ENCODE assay signal across 8 cellular contexts in the genomic region with DNA sequence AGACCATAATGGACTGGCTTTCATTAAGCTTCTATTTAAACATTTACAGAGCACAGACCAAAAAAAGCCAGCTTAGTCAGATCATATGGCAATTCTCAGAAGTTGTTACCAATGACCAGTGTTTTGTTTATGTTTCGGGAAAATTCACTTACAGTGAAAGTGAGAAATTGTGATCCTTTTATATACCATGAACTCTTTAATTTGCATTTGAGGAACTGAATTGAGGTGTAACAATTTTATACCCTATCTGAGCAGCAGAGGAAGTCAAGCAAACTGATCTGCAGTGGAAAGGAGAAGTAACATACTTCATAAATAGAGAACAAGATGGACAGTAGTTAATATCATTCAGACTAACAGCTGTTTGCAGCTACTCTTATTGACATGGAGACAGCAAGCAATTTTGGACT.
DNase-seq lines count a peak whose midpoint lies in the region; ATAC-seq, FAIRE-seq and TF ChIP-seq lines count a peak whose summit lies in the region.

No MANE protein-coding gene starts in this region.

- peak overlapping the region; percentile 54 for H2AFZ ChIP-seq in GM12878 (ENCODE audit: control insufficient read depth, low read depth, low read length)

- no peak for TF ChIP-seq CTCF in GM13977 (IDR thresholded peaks at IDR 0.05; ENCODE audit: extremely low read depth, insufficient read depth, missing control alignments)
- peak in 2 of 3 experiments; percentile 15; a peak in 2 of 6 replicates for TF ChIP-seq CTCF in GM12878 (IDR thresholded peaks at IDR 0.05 in 2 of 3, conservative IDR thresholded peaks at IDR 0.05 in 1 of 3; ENCODE audit: control insufficient read depth in 2 of 3, extremely low read depth in 1 of 3, insufficient read depth in 1 of 3, low read depth in 3 of 3, low read length in 3 of 3)

- TF ChIP-seq RAD21 in GM12878 (IDR thresholded peaks at IDR 0.05; ENCODE audit: insufficient read depth, low read depth, low read length) = peak; percentile 49

- H3K36me3 ChIP-seq in GM12878 (ENCODE audit: control insufficient read depth in 2 of 2, insufficient read depth in 2 of 2, low read length in 1 of 2) = no peaks in the 10 kb centered on the region
- H3K36me3 ChIP-seq in MG63 = no peaks in the 10 kb centered on the region

- H3K27ac ChIP-seq in GM12878 (ENCODE audit: control insufficient read depth, insufficient read depth) = peak overlapping the region; percentile 74

- in situ Hi-C loops in GM13977 (cut with MboI; ENCODE audit: low pct_unique_long_range_greater_than_20kb, low sequenced_read_pairs, unreplicated experiment) = no loop called here
- in situ Hi-C loops in GM12878 (cut with MboI) = loop anchor here (5.0 kb wide), 1 partner anchor 71 kb away; no protein-coding TSS in a partner anchor

- no peak overlapping the region for H3K27ac Mint-ChIP-seq in stimulated activated effector memory CD8-positive, alpha-beta T cell treated with anti-CD3 and anti-CD28 coated beads, Interleukin-12 subunit alpha, Interleukin-12 subunit beta, amount 100 ng/mL, for 72 hours

- POLR2A ChIA-PET in GM12878 (lab: Charles Lee) = interaction anchor here (0.9 to 2.1 kb wide), 7 partner anchors 19 to 153 kb away, joined by 3 to 15 read pairs (median 4); a partner anchor contains a TSS

- CTCF ChIA-PET in GM12878 (lab: Yijun Ruan, JAX) = interaction anchor here (0.7 to 8.9 kb wide), 19 partner anchors 8 to 163 kb away, joined by 3 to 94 read pairs (median 4); no protein-coding TSS in a partner anchor

- no peaks in the 10 kb centered on the region for H3K9me3 Mint-ChIP-seq in stimulated activated effector memory CD8-positive, alpha-beta T cell treated with anti-CD3 and anti-CD28 coated beads, Interleukin-12 subunit alpha, Interleukin-12 subunit beta, amount 100 ng/mL, for 72 hours

- H3K9me3 ChIP-seq in GM12878 (replicated peaks; ENCODE audit: control insufficient read depth, insufficient read depth, low read length) (peaks cover 4% of the 10 kb centered on the region), MG63 (0 out of 2 replicates have a peak, but pooled peaks cover 4% of the 10 kb centered on the region)

- WGBS in GM12878 (ENCODE audit: insufficient coverage, insufficient replicate concordance, low lambda C conversion rate, missing lambda C conversion rate) = 0% methylated on average over 1 of the region's 1 CpG

- intact Hi-C loops in GM12878 (cut with micrococcal nuclease; ENCODE audit: unreplicated experiment) = loop anchor here (1.0 to 5.0 kb wide), 3 partner anchors 35 to 99 kb away; a partner anchor contains a TSS
- intact Hi-C loops in left colon (cut with DNase I, micrococcal nuclease) = no loop called here

- peak overlapping the region; percentile 54 for H3K4me2 ChIP-seq in GM12878 (ENCODE audit: control insufficient read depth, insufficient read depth)

- H3K4me3 ChIP-seq in GM12878 (no peak overlapping the region), MG63 (no peak overlapping the region)

- H4K20me1 ChIP-seq in GM12878 (ENCODE audit: control insufficient read depth, insufficient read depth) = no peaks in the 10 kb centered on the region

- H3K4me1 Mint-ChIP-seq in stimulated activated effector memory CD8-positive, alpha-beta T cell treated with anti-CD3 and anti-CD28 coated beads, Interleukin-12 subunit alpha, Interleukin-12 subunit beta, amount 100 ng/mL, for 72 hours = no peaks in the 10 kb centered on the region

- DNase-seq in GM13977 (ENCODE audit: low spot score) (peak; percentile 19), GM12878 (ENCODE audit: low read depth, low spot score) (peak; percentile 83), left colon (no peak), MG63 (no peak)
- DNase-seq in activated CD4-positive, alpha-beta T cell treated with anti-CD3 and anti-CD28 coated beads, Interleukin-2, amount 50 U/mL, for 4 hours = no peak
- no peak for DNase-seq in stimulated activated effector memory CD8-positive, alpha-beta T cell treated with anti-CD3 and anti-CD28 coated beads, Interleukin-12 subunit alpha, Interleukin-12 subunit beta, amount 100 ng/mL, for 72 hours (ENCODE audit: low spot score in 2 of 2)

- no peak overlapping the region for H3K9ac ChIP-seq in GM12878 (ENCODE audit: control insufficient read depth, insufficient read depth, low read length)

- no peak overlapping the region for H3K4me3 Mint-ChIP-seq in stimulated activated effector memory CD8-positive, alpha-beta T cell treated with anti-CD3 and anti-CD28 coated beads, Interleukin-12 subunit alpha, Interleukin-12 subunit beta, amount 100 ng/mL, for 72 hours

- no TSS peak for BruUV-seq in GM12878 (replicated peaks; lab: Mats Ljungman, UMichigan)

- H3K27me3 ChIP-seq in GM12878 (replicated peaks in 1 of 2; ENCODE audit: control insufficient read depth in 2 of 2, insufficient read depth in 2 of 2, low read length in 1 of 2) = no peaks in the 10 kb centered on the region
- H3K27me3 ChIP-seq in MG63 = no peaks in the 10 kb centered on the region

- SMC1A ChIA-PET in GM12878 (lab: Charles Lee; ENCODE audit: uncharacterized antibody, unreplicated experiment) = interaction anchor here (0.7 to 17.1 kb wide), 19 partner anchors 9 to 179 kb away, joined by 3 to 219 read pairs (median 6); no protein-coding TSS in a partner anchor

- H3K36me3 Mint-ChIP-seq in stimulated activated effector memory CD8-positive, alpha-beta T cell treated with anti-CD3 and anti-CD28 coated beads, Interleukin-12 subunit alpha, Interleukin-12 subunit beta, amount 100 ng/mL, for 72 hours = no peaks in the 10 kb centered on the region

- peak; percentile 23 for FAIRE-seq in GM12878 (lab: Jason Lieb, UNC)

- peak; percentile 52 to 69; a peak in 3 of 4 replicates for TF ChIP-seq EP300 in GM12878 (IDR thresholded peaks at IDR 0.05; ENCODE audit: borderline replicate concordance in 1 of 2, control insufficient read depth in 1 of 2, low read depth in 2 of 2, low read length in 2 of 2)

- no peaks in the 10 kb centered on the region for H3K79me2 ChIP-seq in GM12878 (ENCODE audit: control insufficient read depth, insufficient read depth, low read length)

- no peak for TF ChIP-seq POLR2A in GM12878 (IDR thresholded peaks at IDR 0.05; ENCODE audit: low read depth, low read length)

- H3K4me1 ChIP-seq in GM12878 (ENCODE audit: control insufficient read depth, insufficient read depth, low read length) = peaks cover 34% of the 10 kb centered on the region

- RAD21 ChIA-PET in GM12878 (lab: Charles Lee; ENCODE audit: unreplicated experiment) = interaction anchor here (0.8 to 5.5 kb wide), 18 partner anchors 11 to 154 kb away, joined by 3 to 68 read pairs (median 6); no protein-coding TSS in a partner anchor

- ATAC-seq in GM21423 (IDR thresholded peaks at IDR 0.05; ENCODE audit: unreplicated experiment) = peak; percentile 87
- peak; percentile 85 for ATAC-seq in HG03354 (IDR thresholded peaks at IDR 0.05; ENCODE audit: poor library complexity, severe bottlenecking, unreplicated experiment)
- ATAC-seq in GM12878 = peak; percentile 88
- no peak for ATAC-seq in left colon
- ATAC-seq in stimulated activated effector memory CD8-positive, alpha-beta T cell treated with anti-CD3 and anti-CD28 coated beads, Interleukin-12 subunit alpha, Interleukin-12 subunit beta, amount 100 ng/mL, for 72 hours = no peak

TF ChIP-seq in GM12878, 131 proteins besides CTCF, POLR2A, EP300 and RAD21 (continues in another document):
- TF ChIP-seq, protein P1, sequence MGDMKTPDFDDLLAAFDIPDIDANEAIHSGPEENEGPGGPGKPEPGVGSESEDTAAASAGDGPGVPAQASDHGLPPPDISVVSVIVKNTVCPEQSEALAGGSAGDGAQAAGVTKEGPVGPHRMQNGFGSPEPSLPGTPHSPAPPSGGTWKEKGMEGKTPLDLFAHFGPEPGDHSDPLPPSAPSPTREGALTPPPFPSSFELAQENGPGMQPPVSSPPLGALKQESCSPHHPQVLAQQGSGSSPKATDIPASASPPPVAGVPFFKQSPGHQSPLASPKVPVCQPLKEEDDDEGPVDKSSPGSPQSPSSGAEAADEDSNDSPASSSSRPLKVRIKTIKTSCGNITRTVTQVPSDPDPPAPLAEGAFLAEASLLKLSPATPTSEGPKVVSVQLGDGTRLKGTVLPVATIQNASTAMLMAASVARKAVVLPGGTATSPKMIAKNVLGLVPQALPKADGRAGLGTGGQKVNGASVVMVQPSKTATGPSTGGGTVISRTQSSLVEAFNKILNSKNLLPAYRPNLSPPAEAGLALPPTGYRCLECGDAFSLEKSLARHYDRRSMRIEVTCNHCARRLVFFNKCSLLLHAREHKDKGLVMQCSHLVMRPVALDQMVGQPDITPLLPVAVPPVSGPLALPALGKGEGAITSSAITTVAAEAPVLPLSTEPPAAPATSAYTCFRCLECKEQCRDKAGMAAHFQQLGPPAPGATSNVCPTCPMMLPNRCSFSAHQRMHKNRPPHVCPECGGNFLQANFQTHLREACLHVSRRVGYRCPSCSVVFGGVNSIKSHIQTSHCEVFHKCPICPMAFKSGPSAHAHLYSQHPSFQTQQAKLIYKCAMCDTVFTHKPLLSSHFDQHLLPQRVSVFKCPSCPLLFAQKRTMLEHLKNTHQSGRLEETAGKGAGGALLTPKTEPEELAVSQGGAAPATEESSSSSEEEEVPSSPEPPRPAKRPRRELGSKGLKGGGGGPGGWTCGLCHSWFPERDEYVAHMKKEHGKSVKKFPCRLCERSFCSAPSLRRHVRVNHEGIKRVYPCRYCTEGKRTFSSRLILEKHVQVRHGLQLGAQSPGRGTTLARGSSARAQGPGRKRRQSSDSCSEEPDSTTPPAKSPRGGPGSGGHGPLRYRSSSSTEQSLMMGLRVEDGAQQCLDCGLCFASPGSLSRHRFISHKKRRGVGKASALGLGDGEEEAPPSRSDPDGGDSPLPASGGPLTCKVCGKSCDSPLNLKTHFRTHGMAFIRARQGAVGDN (IDR thresholded peaks at IDR 0.05) = 0 out of 2 replicates have a peak, but pooled peaks have one; percentile 23
- TF ChIP-seq MTA2 (IDR thresholded peaks at IDR 0.05; ENCODE audit: low read depth) = peak; percentile 77
- TF ChIP-seq NBN (IDR thresholded peaks at IDR 0.05) = peak; percentile 79; the same call in 1 of the 2 replicates
- 0 out of 2 replicates have a peak, but pooled peaks have one; percentile 17 for TF ChIP-seq NR2F1 (conservative IDR thresholded peaks at IDR 0.05)

Comparison
In these comparisons a context has a peak if more than half of its experiments do, and no peak if none do; other contexts are left out.
1. DNase-seq: peak in GM13977 (single experiment) and GM12878 (single experiment); none in activated CD4-positive, alpha-beta T cell treated with anti-CD3 and anti-CD28 coated beads, Interleukin-2, amount 50 U/mL, for 4 hours (0 of 2), left colon (0 of 2), MG63 (single experiment) and stimulated activated effector memory CD8-positive, alpha-beta T cell treated with anti-CD3 and anti-CD28 coated beads, Interleukin-12 subunit alpha, Interleukin-12 subunit beta, amount 100 ng/mL, for 72 hours (0 of 2).
2. ATAC-seq: peak in GM21423 (single experiment), HG03354 (single experiment) and GM12878 (single experiment); none in left colon (single experiment) and stimulated activated effector memory CD8-positive, alpha-beta T cell treated with anti-CD3 and anti-CD28 coated beads, Interleukin-12 subunit alpha, Interleukin-12 subunit beta, amount 100 ng/mL, for 72 hours (single experiment).